Comparison of ENCODE assay signal across 8 cellular contexts in the genomic region with DNA sequence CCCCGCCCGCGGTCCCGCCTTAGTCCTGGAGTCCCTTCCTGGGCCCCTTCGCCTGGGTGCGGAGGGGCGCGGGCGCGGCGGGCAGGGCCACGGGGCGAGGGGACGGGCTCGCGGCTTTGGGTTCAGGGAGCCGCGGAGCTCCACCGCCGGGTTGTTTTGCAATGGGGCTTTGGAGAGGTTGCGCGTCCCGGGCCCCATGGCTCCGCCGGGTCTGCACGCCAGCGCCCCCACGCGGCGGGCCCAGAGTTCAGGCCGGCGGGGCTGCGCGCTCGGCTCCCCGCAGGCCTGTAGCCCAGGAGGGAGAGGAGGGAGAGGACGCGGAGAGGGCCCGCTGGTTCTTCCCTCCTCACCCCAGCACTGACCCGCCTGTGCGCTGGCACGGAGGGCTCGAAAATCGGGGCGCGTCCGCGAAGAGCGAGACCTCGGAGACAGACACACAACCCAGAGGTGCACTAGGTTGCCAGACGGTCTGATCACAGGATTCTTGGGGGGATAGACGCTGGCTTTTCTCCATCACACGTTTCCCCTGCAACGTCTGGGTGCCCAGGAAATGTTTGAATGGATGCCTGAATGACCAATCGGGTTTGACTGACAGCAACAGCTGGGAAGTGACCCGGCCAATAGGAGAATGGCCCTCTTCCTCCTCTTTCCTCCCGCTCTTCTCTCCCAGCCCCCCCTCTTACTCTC. TPM values are rescaled to one million over a fixed set of nuclear protein-coding genes. Genes with fewer than 3 reads are reported as not detected.
DNase-seq lines count a peak whose midpoint lies in the region; ATAC-seq and TF ChIP-seq lines count a peak whose summit lies in the region.

No MANE protein-coding gene starts in this region.

- H3K36me3 Mint-ChIP-seq in activated CD8-positive, alpha-beta T cell treated with anti-CD3 and anti-CD28 coated beads, Interleukin-2, amount 10 ng/mL, durations not matched to agents 7 days and 5 days (ENCODE audit: low read depth): no peaks in the 10 kb centered on the region

- peaks cover 72% of the 10 kb centered on the region for H3K27me3 Mint-ChIP-seq in activated CD8-positive, alpha-beta T cell treated with anti-CD3 and anti-CD28 coated beads, Interleukin-2, amount 10 ng/mL, durations not matched to agents 7 days and 5 days (ENCODE audit: low read depth)

- POLR2A ChIA-PET in activated CD8-positive, alpha-beta T cell treated with anti-CD3 and anti-CD28 coated beads, Interleukin-2, amount 10 ng/mL, durations not matched to agents 7 days and 5 days (lab: Charles Lee): no interaction called here

- H3K4me3 Mint-ChIP-seq in activated CD8-positive, alpha-beta T cell treated with anti-CD3 and anti-CD28 coated beads, Interleukin-2, amount 10 ng/mL, durations not matched to agents 7 days and 5 days: no peak overlapping the region

- DNase-seq in COLO668 (lab: John Stamatoyannopoulos, UW; ENCODE audit: unreplicated experiment) (peak; percentile 66), HS-27A (ENCODE audit: low read depth) (peak; percentile 90), left cardiac atrium (peak; percentile 69), retinal pigment epithelial cell (ENCODE audit: low read depth) (no peak), UCSD-AML1 (lab: John Stamatoyannopoulos, UW; ENCODE audit: unreplicated experiment) (no peak)
- DNase-seq in activated CD8-positive, alpha-beta T cell treated with anti-CD3 and anti-CD28 coated beads, Interleukin-2, amount 10 ng/mL, durations not matched to agents 7 days and 5 days: no peak

- H3K4me1 Mint-ChIP-seq in activated CD8-positive, alpha-beta T cell treated with anti-CD3 and anti-CD28 coated beads, Interleukin-2, amount 10 ng/mL, durations not matched to agents 7 days and 5 days (ENCODE audit: low read depth): peaks cover 14% of the 10 kb centered on the region

- ATAC-seq in activated CD8-positive, alpha-beta T cell treated with anti-CD3 and anti-CD28 coated beads, Interleukin-2, amount 10 ng/mL, durations not matched to agents 7 days and 5 days: peak; percentile 59
- ATAC-seq in left cardiac atrium (peak; percentile 43 to 54), GM19467 (IDR thresholded peaks at IDR 0.05; ENCODE audit: unreplicated experiment) (no peak), HG03139 (IDR thresholded peaks at IDR 0.05; ENCODE audit: unreplicated experiment) (no peak)

- CTCF ChIA-PET in activated CD8-positive, alpha-beta T cell treated with anti-CD3 and anti-CD28 coated beads, Interleukin-2, amount 10 ng/mL, durations not matched to agents 7 days and 5 days (lab: Charles Lee): interaction anchor here (0.7 to 1.0 kb wide), 2 partner anchors 30 to 33 kb away, joined by 3 to 5 read pairs; no protein-coding TSS in a partner anchor

- peak; percentile 71 for TF ChIP-seq CTCF in retinal pigment epithelial cell (conservative IDR thresholded peaks at IDR 0.05; ENCODE audit: low read depth, low read length)

- no peak overlapping the region for H3K27ac Mint-ChIP-seq in activated CD8-positive, alpha-beta T cell treated with anti-CD3 and anti-CD28 coated beads, Interleukin-2, amount 10 ng/mL, durations not matched to agents 7 days and 5 days

- H3K4me3 ChIP-seq in retinal pigment epithelial cell (ENCODE audit: low read length): peak overlapping the region; percentile 46

- intact Hi-C loops in left cardiac atrium (cut with DNase I): no loop called here

- no peaks in the 10 kb centered on the region for H3K9me3 Mint-ChIP-seq in activated CD8-positive, alpha-beta T cell treated with anti-CD3 and anti-CD28 coated beads, Interleukin-2, amount 10 ng/mL, durations not matched to agents 7 days and 5 days (ENCODE audit: insufficient read depth)

RNA-seq across cellular contexts. Expression of a gene that starts 4.9 kb away (rescaled TPM):
- not detected for total RNA-seq in activated CD8-positive, alpha-beta T cell treated with anti-CD3 and anti-CD28 coated beads, Interleukin-2, amount 10 ng/mL, durations not matched to agents 7 days and 5 days
- total RNA-seq in left cardiac atrium: 1 to 10 TPM; 1.0 to 1.3 TPM

Comparison
In these comparisons a context has a peak if more than half of its experiments do, and no peak if none do; other contexts are left out.
1. DNase-seq: peak in COLO668 (single experiment), HS-27A (single experiment) and left cardiac atrium (single experiment); none in activated CD8-positive, alpha-beta T cell treated with anti-CD3 and anti-CD28 coated beads, Interleukin-2, amount 10 ng/mL, durations not matched to agents 7 days and 5 days (single experiment), retinal pigment epithelial cell (single experiment) and UCSD-AML1 (single experiment).
2. ATAC-seq: peak in activated CD8-positive, alpha-beta T cell treated with anti-CD3 and anti-CD28 coated beads, Interleukin-2, amount 10 ng/mL, durations not matched to agents 7 days and 5 days (single experiment) and left cardiac atrium (2 of 2); none in GM19467 (single experiment) and HG03139 (single experiment).